8 cellular contexts compared by ENCODE assay signal in the genomic region with DNA sequence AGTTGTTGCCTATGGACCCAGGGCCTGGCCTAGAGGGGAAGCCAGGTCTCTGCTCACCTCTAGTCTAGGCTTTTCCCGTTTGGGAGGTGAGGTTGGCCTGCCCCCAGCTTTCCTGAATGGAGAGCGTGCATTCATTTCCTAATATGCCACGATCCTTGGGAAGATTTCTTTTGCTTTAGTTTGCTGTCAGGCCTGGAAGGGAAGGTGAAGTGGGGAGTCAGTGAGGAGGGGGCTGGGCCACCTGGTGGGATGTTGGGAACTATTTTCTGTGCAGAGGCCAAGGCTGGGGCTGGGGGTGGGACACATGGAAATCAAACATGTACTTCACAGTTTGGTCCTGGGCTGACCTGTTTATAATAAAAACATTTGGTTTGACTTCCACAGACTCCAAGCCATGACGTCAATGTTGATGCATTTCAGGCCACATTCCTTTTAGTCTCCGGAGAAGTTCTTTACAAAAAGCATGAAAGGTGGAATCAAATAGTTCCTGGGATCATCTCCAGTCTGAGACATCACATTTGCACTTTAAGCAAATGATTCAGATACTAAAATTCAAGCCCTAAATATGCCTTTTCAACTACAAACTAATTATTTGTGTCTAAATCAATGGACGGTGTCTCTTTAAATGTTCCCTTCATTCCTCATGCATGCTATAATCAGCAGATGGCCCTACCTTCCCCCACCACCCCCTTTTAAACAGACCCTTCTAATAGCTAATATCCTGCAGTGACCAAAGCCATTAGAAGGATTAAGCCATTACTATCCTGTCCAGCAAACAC. TPM values are rescaled to one million over a fixed set of nuclear protein-coding genes. Genes with fewer than 3 reads are reported as not detected.
DNase-seq lines count a peak whose midpoint lies in the region; ATAC-seq and TF ChIP-seq lines count a peak whose summit lies in the region.

No MANE protein-coding gene starts in this region.

- H4K20me1 ChIP-seq in KMS-11 (ENCODE audit: insufficient read depth): no peaks in the 10 kb centered on the region

- H3K4me3 ChIP-seq in KMS-11 (IDR thresholded peaks at IDR 0.05; ENCODE audit: insufficient read depth, low read depth, low read length) (no peak overlapping the region), breast epithelium (no peak overlapping the region), suprapubic skin (no peak overlapping the region)

- H3K79me2 ChIP-seq in KMS-11 (ENCODE audit: insufficient read depth, low read depth): no peaks in the 10 kb centered on the region

- peaks cover 12% of the 10 kb centered on the region for H3K4me1 ChIP-seq in KMS-11 (ENCODE audit: low read depth, poor library complexity, severe bottlenecking)
- peaks cover 0 to 10% of the 10 kb centered on the region in 2 donors for H3K4me1 ChIP-seq in breast epithelium
- peaks cover 27% of the 10 kb centered on the region for H3K4me1 ChIP-seq in suprapubic skin

- H3K27me3 ChIP-seq in KMS-11 (ENCODE audit: insufficient read depth, low read depth): no peaks in the 10 kb centered on the region
- no peaks in the 10 kb centered on the region for H3K27me3 ChIP-seq in breast epithelium
- H3K27me3 ChIP-seq in suprapubic skin: no peaks in the 10 kb centered on the region

- no peak for DNase-seq in breast epithelium (ENCODE audit: low spot score in 2 of 2)
- peak; percentile 84 for DNase-seq in kidney glomerular epithelial cell (lab: John Stamatoyannopoulos, UW)
- DNase-seq in suprapubic skin (ENCODE audit: low spot score in 2 of 2): no peak
- DNase-seq in natural killer cell: no peak
- no peak for DNase-seq in central memory CD4-positive, alpha-beta T cell

- H3K27ac Mint-ChIP-seq in natural killer cell: no peak overlapping the region

- H3K36me3 ChIP-seq in KMS-11 (ENCODE audit: insufficient read depth): no peaks in the 10 kb centered on the region
- no peaks in the 10 kb centered on the region for H3K36me3 ChIP-seq in breast epithelium
- H3K36me3 ChIP-seq in suprapubic skin: no peaks in the 10 kb centered on the region

- 65% methylated on average over 6 of the region's 6 CpGs for WGBS in suprapubic skin

- H2AFZ ChIP-seq in KMS-11 (ENCODE audit: low read depth): peak overlapping the region; percentile 68

- H3K4me2 ChIP-seq in KMS-11: no peak overlapping the region; the same call in 1 of the 2 replicates

- TF ChIP-seq EP300 in suprapubic skin (IDR thresholded peaks at IDR 0.05): no peak

- peaks cover 6% of the 10 kb centered on the region in 2 donors for H3K4me1 Mint-ChIP-seq in natural killer cell

- peaks cover 3 to 10% of the 10 kb centered on the region in 2 donors for H3K27me3 Mint-ChIP-seq in natural killer cell (ENCODE audit: low read depth in 2 of 2)

- TF ChIP-seq CTCF in KMS-11 (conservative IDR thresholded peaks at IDR 0.05; ENCODE audit: low read depth, low read length) (no peak), breast epithelium (IDR thresholded peaks at IDR 0.05) (no peak), suprapubic skin (IDR thresholded peaks at IDR 0.05) (no peak), natural killer cell (IDR thresholded peaks at IDR 0.05) (no peak)

- H3K9me3 Mint-ChIP-seq in natural killer cell: no peaks in the 10 kb centered on the region

- H3K9ac ChIP-seq in KMS-11: no peak overlapping the region

- intact Hi-C loops in breast epithelium (cut with DNase I; ENCODE audit: low total_unique reads): loop anchor here (5.0 kb wide), 1 partner anchor 178 kb away; no protein-coding TSS in a partner anchor
- intact Hi-C loops in natural killer cell (cut with micrococcal nuclease): loop anchor here (1.0 to 10.0 kb wide), 2 partner anchors 490 to 732 kb away; no protein-coding TSS in a partner anchor

- no peaks in the 10 kb centered on the region for H3K9me3 ChIP-seq in breast epithelium
- no peaks in the 10 kb centered on the region for H3K9me3 ChIP-seq in suprapubic skin

- no peak for ATAC-seq in HG02623 (IDR thresholded peaks at IDR 0.05; ENCODE audit: unreplicated experiment)
- ATAC-seq in natural killer cell: no peak
- no peak for ATAC-seq in HG02852 (IDR thresholded peaks at IDR 0.05; ENCODE audit: unreplicated experiment)

- H3K4me3 Mint-ChIP-seq in natural killer cell: no peak overlapping the region

- no peaks in the 10 kb centered on the region for H3K36me3 Mint-ChIP-seq in natural killer cell

- TF ChIP-seq POLR2A in breast epithelium (IDR thresholded peaks at IDR 0.05): no peak
- no peak for TF ChIP-seq POLR2A in suprapubic skin (IDR thresholded peaks at IDR 0.05)

- no peak overlapping the region for H3K27ac ChIP-seq in KMS-11
- peak overlapping the region; percentile 86 to 91 for H3K27ac ChIP-seq in breast epithelium
- H3K27ac ChIP-seq in suprapubic skin: peak overlapping the region; percentile 86

RNA-seq across cellular contexts. Expression of a gene that starts 41.5 kb away (rescaled TPM):
- 100 to 1,000 TPM in 1 of 3 donors, 10 to 100 TPM in 2; 76.2 to 142 (median 95.4) TPM for total RNA-seq in breast epithelium
- total RNA-seq in suprapubic skin: 10 to 100 TPM; 10.3 to 15.9 (median 14.8) TPM
- not detected for total RNA-seq in natural killer cell

Comparison
In these comparisons a context has a peak if more than half of its experiments do, and no peak if none do; other contexts are left out.
1. RNA of a gene that starts 41.5 kb away (total RNA-seq): 76.2 to 142 TPM in breast epithelium and 10.3 to 15.9 TPM in suprapubic skin; not detected in natural killer cell; every median in the first group is over 10 times any median in the second.